In the genomic region with DNA sequence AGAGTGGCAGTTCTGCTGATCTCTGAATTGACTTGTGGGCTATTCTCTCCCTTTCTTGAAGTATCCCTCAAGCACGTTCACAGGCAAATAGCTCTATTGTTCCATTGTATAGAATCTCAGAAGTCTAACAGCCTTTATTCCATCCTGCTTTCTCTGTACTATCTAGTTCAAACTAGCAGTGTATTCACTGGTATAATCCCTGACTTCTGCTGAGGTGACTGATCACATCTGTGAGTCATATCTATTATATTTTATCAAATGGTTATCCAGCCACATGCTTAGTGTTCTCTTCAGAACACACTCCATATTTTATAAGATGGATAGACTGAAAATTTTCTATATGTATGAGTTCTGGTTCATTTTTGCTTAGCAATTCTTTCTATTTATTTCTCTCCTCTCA, we compare ENCODE assay signal across 27 cellular contexts.
"Had no signal": no experiment of that assay in that cellular context is flagged by ENCODE, and none has a peak within 500 bp of the region (broad histone marks: within the 10 kb centered on the region; RNA-seq: fewer than 3 reads in every experiment).

No MANE protein-coding gene starts in this region.

- H3K36me3 Mint-ChIP-seq: activated naive CD4-positive, alpha-beta T cell treated with anti-CD3 and anti-CD28 coated beads, Interleukin-2, amount 50 U/mL, for 24 hours; brain had no signal

- H3K4me3 Mint-ChIP-seq: activated CD8-positive, alpha-beta T cell treated with anti-CD3 and anti-CD28 coated beads, Interleukin-2, amount 10 ng/mL, durations not matched to agents 7 days and 5 days; activated naive CD4-positive, alpha-beta T cell treated with anti-CD3 and anti-CD28 coated beads, Interleukin-2, amount 50 U/mL, for 24 hours; brain; T-helper 17 cell; WTC11 had no signal

- H3K27me3 ChIP-seq: cardiac muscle cell, Peyer's patch had no signal

- H3K27ac ChIP-seq: cardiac muscle cell, KMS-11, Peyer's patch had no signal

- FAIRE-seq: astrocyte had no signal

- H3K9ac ChIP-seq: KMS-11 had no signal

- ATAC-seq: activated CD8-positive, alpha-beta T cell treated with anti-CD3 and anti-CD28 coated beads, Interleukin-2, amount 10 ng/mL, durations not matched to agents 7 days and 5 days; T-helper 17 cell; WTC11 had no signal

- H3K4me1 Mint-ChIP-seq: activated naive CD4-positive, alpha-beta T cell treated with anti-CD3 and anti-CD28 coated beads, Interleukin-2, amount 50 U/mL, for 24 hours; brain; T-helper 17 cell; WTC11 had no signal

- H3K4me2 ChIP-seq: KMS-11 had no signal

- H3K4me1 ChIP-seq: Peyer's patch had no signal

- H3K27ac Mint-ChIP-seq: activated CD8-positive, alpha-beta T cell treated with anti-CD3 and anti-CD28 coated beads, Interleukin-2, amount 10 ng/mL, durations not matched to agents 7 days and 5 days; activated naive CD4-positive, alpha-beta T cell treated with anti-CD3 and anti-CD28 coated beads, Interleukin-2, amount 50 U/mL, for 24 hours; brain; T-helper 17 cell; WTC11 had no signal

- H3K27me3 Mint-ChIP-seq: activated naive CD4-positive, alpha-beta T cell treated with anti-CD3 and anti-CD28 coated beads, Interleukin-2, amount 50 U/mL, for 24 hours; T-helper 17 cell had no signal

- DNase-seq: activated CD4-positive, alpha-beta T cell treated with anti-CD3 and anti-CD28 coated beads for 48 hours; activated CD4-positive, alpha-beta T cell treated with anti-CD3 and anti-CD28 coated beads, Interleukin-2, amount 50 U/mL, for 4 hours; activated CD4-positive, CD25-positive, alpha-beta regulatory T cell treated with anti-CD3 and anti-CD28 coated beads, Interleukin-2, amount 50 U/mL, for 72 hours; activated CD8-positive, alpha-beta memory T cell treated with anti-CD3 and anti-CD28 coated beads, Interleukin-2, amount 50 U/mL, for 48 hours; activated CD8-positive, alpha-beta T cell treated with anti-CD3 and anti-CD28 coated beads, Interleukin-2, amount 10 ng/mL, durations not matched to agents 7 days and 5 days; activated effector memory CD4-positive, alpha-beta T cell treated with Interleukin-2 at 50 U/mL for 16 hours; activated naive CD4-positive, alpha-beta T cell; activated T-cell treated with anti-CD3 and anti-CD28 coated beads, Interleukin-2, amount 50 U/mL, for 1 hour; amniotic stem cell; NCI-H1048; NCI-H1417; NCI-H1930; NCI-H345; NCI-H510A; NCI-H526 treated with DMSO at 0.1 percent for 48 hours; NCI-H82; NK-92 treated with Interleukin-12 subunit alpha and Interleukin-12 subunit beta, amount 100 ng/mL, for 24 hours; Peyer's patch; SIG-M5; T-helper 17 cell; T-helper 9 cell had no signal

- H3K36me3 ChIP-seq: cardiac muscle cell, Peyer's patch had no signal

- H3K4me3 ChIP-seq: cardiac muscle cell, Peyer's patch had no signal
